Comparison of ENCODE assay signal across 23 cellular contexts in the genomic region with DNA sequence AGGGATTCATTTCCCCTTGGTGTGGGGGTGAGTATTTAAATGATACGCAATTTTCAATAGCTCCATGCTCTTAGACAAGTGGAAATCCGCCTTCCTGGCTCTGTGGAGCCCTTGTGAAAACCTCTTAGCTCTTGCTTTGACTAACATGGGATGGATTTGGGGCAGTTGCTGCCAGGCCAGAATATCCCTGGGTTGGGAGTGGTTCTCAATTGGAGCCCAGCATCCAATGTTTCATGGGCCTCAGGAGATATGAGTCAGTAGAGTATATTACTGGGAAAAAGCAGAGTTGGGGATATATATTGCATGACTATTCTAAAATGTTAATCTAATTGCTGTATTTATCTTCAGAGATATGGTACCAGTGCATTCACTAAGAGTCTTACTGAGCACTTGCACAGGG.
A peak's percentile ranks its signal among the peaks of the same experiment; 100 is the strongest.
DNase-seq lines count a peak whose midpoint lies in the region; ATAC-seq and TF ChIP-seq lines count a peak whose summit lies in the region.
"Had no signal": no experiment of that assay in that cellular context is flagged by ENCODE, and none has a peak within 500 bp of the region (broad histone marks: within the 10 kb centered on the region; RNA-seq: fewer than 3 reads in every experiment).

No MANE protein-coding gene starts in this region.

- peak overlapping the region in 5 of 7 donors; percentile 2 to 78 (median 44) for H3K27ac Mint-ChIP-seq in CD14-positive monocyte
- H3K27ac Mint-ChIP-seq in CD8-positive, alpha-beta T cell: no peak overlapping the region

- H3K27ac ChIP-seq in CD8-positive, alpha-beta T cell (ENCODE audit: low read depth, low read length): no peak overlapping the region
- H3K27ac ChIP-seq: C4-2B, HL-60, PC-9, SK-N-MC had no signal

- H3K36me3 ChIP-seq in CD8-positive, alpha-beta T cell (ENCODE audit: insufficient read depth, low read length): peaks cover 40% of the 10 kb centered on the region

- TF ChIP-seq CTCF in CD14-positive monocyte (IDR thresholded peaks at IDR 0.05): no peak
- TF ChIP-seq CTCF in CD8-positive, alpha-beta T cell (IDR thresholded peaks at IDR 0.05): no peak

- no peaks in the 10 kb centered on the region for H3K4me1 ChIP-seq in CD8-positive, alpha-beta T cell (ENCODE audit: insufficient read depth, low read length)

- H3K4me3 Mint-ChIP-seq in CD14-positive monocyte: no peak overlapping the region
- no peak overlapping the region for H3K4me3 Mint-ChIP-seq in CD8-positive, alpha-beta T cell

- no peak for DNase-seq in CD14-positive monocyte (ENCODE audit: low spot score)
- DNase-seq in LHCN-M2 (ENCODE audit: low read depth): peak; percentile 49
- peak; percentile 86 for DNase-seq in fibroblast of peridontal ligament (ENCODE audit: extremely low read depth)
- peak; percentile 27 for DNase-seq in skeletal muscle cell (ENCODE audit: low read depth)
- DNase-seq in C1 segment of cervical spinal cord (lab: John Stamatoyannopoulos, UW): no peak
- no peak for DNase-seq in CD8-positive, alpha-beta T cell
- DNase-seq: AML-193, DMS79, H7, KG1, NCI-H1105, NCI-H146, NCI-H2029, NCI-H226, NCI-H510A treated with DMSO at 0.1 percent for 48 hours, NCI-H748 treated with DMSO at 0.1 percent for 48 hours, PC-9, RPMI8226, SHP77 treated with DMSO at 0.1 percent for 48 hours had no signal

- H3K36me3 Mint-ChIP-seq in CD14-positive monocyte: peaks cover 85 to 93% of the 10 kb centered on the region in 2 donors
- peaks cover 89% of the 10 kb centered on the region for H3K36me3 Mint-ChIP-seq in CD8-positive, alpha-beta T cell

- no peaks in the 10 kb centered on the region for H3K27me3 ChIP-seq in CD8-positive, alpha-beta T cell (ENCODE audit: insufficient read depth, low read length)

- POLR2A ChIA-PET in CD8-positive, alpha-beta T cell (lab: Charles Lee): no interaction called here

- intact Hi-C loops in CD14-positive monocyte (cut with micrococcal nuclease): loop anchor here in 1 of 2 donors (10.0 kb wide), 2 partner anchors 97 to 357 kb away; no protein-coding TSS in a partner anchor
- intact Hi-C loops in CD8-positive, alpha-beta T cell (cut with DNase I, micrococcal nuclease): no loop called here

- peaks cover 0 to 4% (median 0%) of the 10 kb centered on the region in 7 donors for H3K9me3 Mint-ChIP-seq in CD14-positive monocyte
- H3K9me3 Mint-ChIP-seq in CD8-positive, alpha-beta T cell: no peaks in the 10 kb centered on the region

- H3K9me3 ChIP-seq in CD8-positive, alpha-beta T cell (ENCODE audit: low read length): no peaks in the 10 kb centered on the region

- CTCF ChIA-PET in CD8-positive, alpha-beta T cell (lab: Charles Lee): no interaction called here

- no peak for ATAC-seq in GM21381 (IDR thresholded peaks at IDR 0.05; ENCODE audit: unreplicated experiment)
- no peak for ATAC-seq in CD8-positive, alpha-beta T cell

- no peak overlapping the region for H3K4me3 ChIP-seq in skeletal muscle cell (ENCODE audit: low read depth, low read length)
- no peak overlapping the region for H3K4me3 ChIP-seq in CD8-positive, alpha-beta T cell (ENCODE audit: low read depth, low read length)
- H3K4me3 ChIP-seq: PC-9, SK-N-MC had no signal

- H3K4me1 Mint-ChIP-seq in CD14-positive monocyte: peaks cover 2% of the 10 kb centered on the region
- H3K4me1 Mint-ChIP-seq in CD8-positive, alpha-beta T cell (ENCODE audit: low read depth): no peaks in the 10 kb centered on the region

- H3K27me3 Mint-ChIP-seq in CD14-positive monocyte (ENCODE audit: low read depth in 3 of 3): no peaks in the 10 kb centered on the region
- no peaks in the 10 kb centered on the region for H3K27me3 Mint-ChIP-seq in CD8-positive, alpha-beta T cell (ENCODE audit: low read depth)

Comparison
In these comparisons a context has a peak if more than half of its experiments do, and no peak if none do; other contexts are left out.
1. DNase-seq: peak in LHCN-M2 (single experiment), fibroblast of peridontal ligament (single experiment) and skeletal muscle cell (single experiment); none in CD14-positive monocyte (single experiment), C1 segment of cervical spinal cord (0 of 14) and CD8-positive, alpha-beta T cell (0 of 7).